Comparison of ENCODE assay signal across 1 cellular context in the genomic region with DNA sequence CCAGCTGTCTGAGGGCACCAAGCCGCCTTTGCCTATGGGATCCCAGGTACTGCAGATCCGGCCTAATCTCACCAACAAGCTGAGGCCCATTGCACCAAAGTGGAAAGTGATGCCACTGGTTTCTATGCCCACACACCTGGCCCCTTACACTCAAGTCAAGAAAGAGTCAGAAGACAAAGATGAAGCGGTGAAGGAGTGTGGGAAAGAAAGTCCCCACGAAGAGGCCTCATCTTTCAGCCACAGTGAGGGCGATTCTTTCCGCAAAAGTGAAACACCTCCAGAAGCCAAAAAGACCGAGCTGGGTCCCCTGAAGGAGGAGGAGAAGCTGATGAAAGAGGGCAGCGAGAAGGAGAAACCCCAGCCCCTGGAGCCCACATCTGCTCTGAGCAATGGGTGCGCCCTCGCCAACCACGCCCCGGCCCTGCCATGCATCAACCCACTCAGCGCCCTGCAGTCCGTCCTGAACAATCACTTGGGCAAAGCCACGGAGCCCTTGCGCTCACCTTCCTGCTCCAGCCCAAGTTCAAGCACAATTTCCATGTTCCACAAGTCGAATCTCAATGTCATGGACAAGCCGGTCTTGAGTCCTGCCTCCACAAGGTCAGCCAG.
TF ChIP-seq lines count a peak whose summit lies in the region.

No MANE protein-coding gene starts in this region.

TF ChIP-seq in H1, 55 proteins besides CTCF, POLR2A, EP300 and RAD21:
- TF ChIP-seq RBBP5 (IDR thresholded peaks at IDR 0.05; ENCODE audit: borderline replicate concordance, low read depth, low read length) (no peak), EGR1 (IDR thresholded peaks at IDR 0.05; ENCODE audit: borderline replicate concordance, low read depth, low read length) (no peak), PHF8 (conservative IDR thresholded peaks at IDR 0.05; ENCODE audit: low read depth, low read length) (no peak), ZNF274 (IDR thresholded peaks at IDR 0.05; ENCODE audit: borderline replicate concordance, extremely low read depth, low read length) (no peak), JUN (IDR thresholded peaks at IDR 0.05; ENCODE audit: low read depth, low read length) (no peak), RNF2 (IDR thresholded peaks at IDR 0.05; ENCODE audit: borderline replicate concordance, low read depth, low read length, missing control alignments, poor library complexity, severe bottlenecking) (no peak), SIN3A (conservative IDR thresholded peaks at IDR 0.05 in 1 of 2, IDR thresholded peaks at IDR 0.05 in 1 of 2; ENCODE audit: low read depth in 1 of 2, low read length in 2 of 2) (no peak), FOSL1 (IDR thresholded peaks at IDR 0.05; ENCODE audit: insufficient read depth, low read depth, low read length) (no peak), BCL11A (IDR thresholded peaks at IDR 0.05; ENCODE audit: low read depth in 2 of 2, low read length in 2 of 2) (no peak), CTBP2 (IDR thresholded peaks at IDR 0.05; ENCODE audit: borderline replicate concordance, insufficient read depth, insufficient read length, low read length) (no peak), SIRT6 (IDR thresholded peaks at IDR 0.05; ENCODE audit: low read length) (no peak), POU5F1 (IDR thresholded peaks at IDR 0.05; ENCODE audit: low read depth, low read length) (no peak), BRCA1 (IDR thresholded peaks at IDR 0.05; ENCODE audit: low read depth, low read length) (no peak), POLR2AphosphoS5 (IDR thresholded peaks at IDR 0.05; ENCODE audit: low read depth, low read length) (no peak), JUND (IDR thresholded peaks at IDR 0.05; ENCODE audit: low read length) (no peak), SIX5 (IDR thresholded peaks at IDR 0.05; ENCODE audit: low read depth, low read length) (no peak), GTF2F1 (IDR thresholded peaks at IDR 0.05; ENCODE audit: borderline replicate concordance, low read depth, low read length) (no peak)
TF ChIP-seq in H1: peak in this region for 0.
